In the genomic region with DNA sequence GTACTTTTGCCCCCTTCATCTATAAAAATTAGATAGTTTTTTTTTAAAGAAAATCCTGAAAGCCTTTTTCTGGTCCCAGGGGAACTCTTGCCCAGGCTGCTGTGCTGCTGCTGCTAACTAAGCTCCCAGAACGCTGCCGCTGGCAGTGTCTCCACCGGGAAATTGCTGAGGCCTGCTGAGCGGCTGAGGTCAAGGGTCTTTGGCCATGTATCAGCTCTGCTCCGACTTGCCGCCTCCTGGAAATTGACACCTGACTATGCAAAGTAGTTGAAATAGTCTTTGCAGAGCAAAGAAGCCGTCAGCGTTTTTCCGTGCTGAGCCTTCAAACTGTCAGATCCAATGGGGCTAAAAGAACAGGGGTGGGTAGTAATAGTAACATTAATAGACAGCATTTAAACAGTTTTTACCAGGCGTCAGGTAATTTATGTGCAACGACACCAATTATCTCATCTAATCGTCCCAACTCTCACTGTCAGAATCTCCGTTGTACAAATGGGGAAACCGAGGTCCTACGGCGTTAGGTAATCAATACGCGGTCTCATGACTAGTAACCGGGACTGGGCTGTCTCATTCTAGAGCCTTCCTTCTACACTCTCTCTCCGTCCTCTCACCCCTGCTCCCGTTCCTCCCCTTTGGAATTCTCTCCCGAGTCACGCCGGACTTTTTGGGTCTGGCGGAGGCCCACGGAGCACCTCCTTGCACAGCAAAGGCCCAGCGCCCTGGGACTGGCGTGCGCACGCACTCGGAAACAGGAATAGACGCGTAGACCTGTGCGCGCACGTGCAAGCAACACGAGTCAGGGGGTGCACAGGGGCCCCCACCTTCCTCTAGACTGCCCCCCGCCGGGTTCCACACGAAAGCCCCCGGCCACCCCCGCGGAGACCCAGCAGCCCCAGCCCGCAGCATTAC, we compare ENCODE assay signal across 9 cellular contexts. TPM values are rescaled to one million over a fixed set of nuclear protein-coding genes. Genes with fewer than 3 reads are reported as not detected.
DNase-seq lines count a peak whose midpoint lies in the region; ATAC-seq, FAIRE-seq and TF ChIP-seq lines count a peak whose summit lies in the region.
"Had no signal": no experiment of that assay in that cellular context is flagged by ENCODE, and none has a peak within 500 bp of the region (broad histone marks: within the 10 kb centered on the region; RNA-seq: fewer than 3 reads in every experiment).

No MANE protein-coding gene starts in this region.

- H3K9me2 ChIP-seq in PC-9 (ENCODE audit: insufficient read depth): no peaks in the 10 kb centered on the region

- FAIRE-seq in D721Med (lab: Jason Lieb, UNC): no peak

- H3K4me1 ChIP-seq in PC-9 (replicated peaks; ENCODE audit: insufficient read depth): peaks cover 11% of the 10 kb centered on the region; the same call in 1 of the 2 replicates
- H3K4me1 ChIP-seq in adrenal gland (replicated peaks in 1 of 2): peaks cover 9 to 18% of the 10 kb centered on the region in 2 donors
- H3K4me1 ChIP-seq in right atrium auricular region: peaks cover 0 to 18% of the 10 kb centered on the region in 2 donors
- H3K4me1 ChIP-seq in psoas muscle: peaks cover 12% of the 10 kb centered on the region

- H3F3A ChIP-seq in PC-9 (ENCODE audit: insufficient read depth, low read depth): no peaks in the 10 kb centered on the region

- intact Hi-C loops in PC-9 (cut with micrococcal nuclease; ENCODE audit: unreplicated experiment): loop anchor here (5.0 kb wide), 2 partner anchors 296 to 511 kb away; a partner anchor contains a TSS
- intact Hi-C loops in adrenal gland (cut with DNase I): no loop called here
- intact Hi-C loops in psoas muscle (cut with DNase I): loop anchor here in 1 of 2 donors (10.0 kb wide), 1 partner anchor 514 kb away; a partner anchor contains a TSS

- H3K9me3 ChIP-seq in AG04450 (ENCODE audit: control insufficient read depth, insufficient read depth, low read length): no peaks in the 10 kb centered on the region; the same call in 1 of the 2 replicates
- H3K9me3 ChIP-seq in PC-9 (ENCODE audit: insufficient read depth, low read depth): no peaks in the 10 kb centered on the region
- H3K9me3 ChIP-seq in adrenal gland (replicated peaks in 1 of 3): no peaks in the 10 kb centered on the region
- no peaks in the 10 kb centered on the region for H3K9me3 ChIP-seq in right atrium auricular region
- no peaks in the 10 kb centered on the region for H3K9me3 ChIP-seq in psoas muscle

- peak; percentile 34 for ATAC-seq in GM18520 (IDR thresholded peaks at IDR 0.05; ENCODE audit: unreplicated experiment)
- peak; percentile 27 for ATAC-seq in HG03060 (IDR thresholded peaks at IDR 0.05; ENCODE audit: low read depth, unreplicated experiment)
- ATAC-seq in psoas muscle: peak; percentile 67 to 83 (median 76)

- peak overlapping the region; percentile 74 for H3K4me3 ChIP-seq in AG04450 (ENCODE audit: low read depth, low read length)
- peak overlapping the region; percentile 81 for H3K4me3 ChIP-seq in PC-9
- H3K4me3 ChIP-seq in adrenal gland: peak overlapping the region; percentile 19 to 88 (median 81)
- peak overlapping the region; percentile 66 to 84 for H3K4me3 ChIP-seq in right atrium auricular region
- H3K4me3 ChIP-seq in psoas muscle: peak overlapping the region; percentile 94

- H3K36me3 ChIP-seq in PC-9 (ENCODE audit: low read depth) (no peaks in the 10 kb centered on the region), adrenal gland (replicated peaks in 1 of 2) (peaks cover 0 to 28% of the 10 kb centered on the region in 2 donors), right atrium auricular region (peaks cover 8% of the 10 kb centered on the region), psoas muscle (ENCODE audit: insufficient read depth in 1 of 2, low read depth in 1 of 2) (peaks cover 3 to 25% of the 10 kb centered on the region in 2 donors)

- 2 to 13% (median 7%) methylated on average over 34 to 44 of the region's 44 CpGs for WGBS in adrenal gland, 4 donors
- 1 to 3% (median 2%) methylated on average over 43 to 44 of the region's 44 CpGs for WGBS in psoas muscle, 3 donors

- TF ChIP-seq POLR2A in adrenal gland (IDR thresholded peaks at IDR 0.05): peak in 1 of 2 donors; percentile 68

- peak overlapping the region; percentile 34 for H3K27ac ChIP-seq in AG04450 (ENCODE audit: low read depth, low read length)
- H3K27ac ChIP-seq in PC-9: no peak overlapping the region
- H3K27ac ChIP-seq in adrenal gland: peak overlapping the region in 4 of 5 donors; percentile 71 to 93 (median 85)
- H3K27ac ChIP-seq in right atrium auricular region: peak overlapping the region; percentile 79 to 82
- peak overlapping the region; percentile 78 for H3K27ac ChIP-seq in psoas muscle

- POLR2A ChIA-PET in AG04450 (lab: Yijun Ruan, JAX): no interaction called here
- POLR2A ChIA-PET in PC-9 (lab: Charles Lee; ENCODE audit: unreplicated experiment): no interaction called here

- TF ChIP-seq CTCF in AG04450 (IDR thresholded peaks at IDR 0.05; ENCODE audit: low read depth, low read length): no peak
- no peak for TF ChIP-seq CTCF in PC-9 (conservative IDR thresholded peaks at IDR 0.05)
- no peak for TF ChIP-seq CTCF in adrenal gland (IDR thresholded peaks at IDR 0.05)
- TF ChIP-seq CTCF in right atrium auricular region (IDR thresholded peaks at IDR 0.05): no peak
- no peak for TF ChIP-seq CTCF in psoas muscle (IDR thresholded peaks at IDR 0.05)
- no peak for TF ChIP-seq CTCF in D721Med (IDR thresholded peaks at IDR 0.05; ENCODE audit: insufficient read depth, missing control alignments)

- H2AFZ ChIP-seq in PC-9: peak overlapping the region; percentile 98

- CTCF ChIA-PET in AG04450 (lab: Charles Lee) (interaction anchor here (1.2 to 1.5 kb wide), 2 partner anchors 38 to 1111 kb away, joined by 3 to 9 read pairs; no protein-coding TSS in a partner anchor), PC-9 (lab: Charles Lee) (interaction anchor here (0.7 kb wide), 1 partner anchor 37 kb away, joined by 3 read pairs; no protein-coding TSS in a partner anchor)

- peak overlapping the region; percentile 88 for H3K4me2 ChIP-seq in PC-9

- BruUV-seq in PC-9 (replicated peaks; lab: Mats Ljungman, UMichigan): no TSS peak

- no peaks in the 10 kb centered on the region; the same call in 1 of the 2 replicates for H3K79me2 ChIP-seq in PC-9 (ENCODE audit: low read depth)

- no peaks in the 10 kb centered on the region for H4K20me1 ChIP-seq in PC-9 (ENCODE audit: insufficient read depth)

- DNase-seq in AG04450 (ENCODE audit: low read depth, low spot score) (no peak), PC-9 (peak in 1 of 2 experiments; percentile 29), adrenal gland (peak; percentile 31 to 84 (median 73)), right atrium auricular region (ENCODE audit: low spot score) (no peak), psoas muscle (peak; percentile 65 to 82), D721Med (ENCODE audit: insufficient read length, low spot score) (no peak)

- H3K27me3 ChIP-seq in AG04450 (ENCODE audit: control insufficient read depth, insufficient read depth, low read length) (peaks cover 9% of the 10 kb centered on the region), PC-9 (ENCODE audit: insufficient read depth, low read depth) (peaks cover 9% of the 10 kb centered on the region; the same call in 1 of the 2 replicates), adrenal gland (no peaks in the 10 kb centered on the region), right atrium auricular region (no peaks in the 10 kb centered on the region), psoas muscle (ENCODE audit: insufficient read depth in 3 of 3, low read length in 2 of 3) (no peaks in the 10 kb centered on the region)

RNA-seq across cellular contexts. Expression of a gene that starts 0.6 kb away (rescaled TPM):
- polyA plus RNA-seq in AG04450 (2011; rRNA removed) (31.4 and 36.4 TPM in 2 replicates), adrenal gland (10 to 100 TPM; 44.0 to 86.2 (median 47.7) TPM), psoas muscle (10 to 100 TPM; 17.6 to 53.2 (median 35.4) TPM)
- polyA minus RNA-seq in AG04450 (2011; rRNA and poly(A)+ RNA removed): 26.2 and 29.7 TPM in 2 replicates
- total RNA-seq in PC-9 (2021) (14.0 and 27.8 TPM in 2 replicates), adrenal gland (10 to 100 TPM; 23.3 to 79.4 (median 41.8) TPM), right atrium auricular region (10 to 100 TPM in 1 of 2 donors, 1 to 10 TPM in 1; 5.8 to 14.8 TPM), psoas muscle (10 to 100 TPM; 34.6 to 47.2 (median 39.7) TPM)

RNA-seq across cellular contexts. Expression of a gene that starts 3.7 kb away (rescaled TPM):
- polyA plus RNA-seq in AG04450 (2011; rRNA removed) (not detected in 2 replicates), adrenal gland (not detected), psoas muscle (not detected)
- not detected in 2 replicates for polyA minus RNA-seq in AG04450 (2011; rRNA and poly(A)+ RNA removed)
- total RNA-seq in PC-9 (2021) (not detected in 2 replicates), adrenal gland (not detected), right atrium auricular region (not detected), psoas muscle (not detected)
- total RNA-seq: NCI-H460 had no signal

Comparison
In these comparisons a context has a peak if more than half of its experiments do, and no peak if none do; other contexts are left out.
1. DNase-seq: peak in adrenal gland (7 of 7) and psoas muscle (2 of 2); none in AG04450 (single experiment), right atrium auricular region (single experiment) and D721Med (single experiment).
2. Peak in every context shown above with its lines, with median percentiles within 50 percentile points of each other: H3K4me3 ChIP-seq and ATAC-seq.